Comparison of ENCODE assay signal across 20 cellular contexts in genomic region chr2:170229744-170230143, GRCh38. TPM values are rescaled to one million over a fixed set of nuclear protein-coding genes. Genes with fewer than 3 reads are reported as not detected.
DNase-seq lines count a peak whose midpoint lies in the region; ATAC-seq and TF ChIP-seq lines count a peak whose summit lies in the region.
"Had no signal": no experiment of that assay in that cellular context is flagged by ENCODE, and none has a peak within 500 bp of the region (broad histone marks: within the 10 kb centered on the region; RNA-seq: fewer than 3 reads in every experiment).

No MANE protein-coding gene starts in this region.

- intact Hi-C loops in IMR-90 (cut with micrococcal nuclease) = loop anchor here (10.0 kb wide), 3 partner anchors 265 to 775 kb away; no protein-coding TSS in a partner anchor
- intact Hi-C loops in sciatic nerve (cut with DNase I) = no loop called here
- intact Hi-C loops in tibial artery (cut with DNase I; ENCODE audit: low total_unique reads) = no loop called here

- TF ChIP-seq CTCF in IMR-90 (conservative IDR thresholded peaks at IDR 0.05; ENCODE audit: low read depth, low read length) (no peak), WI38 (IDR thresholded peaks at IDR 0.05; ENCODE audit: low read depth, low read length) (no peak), fibroblast of the aortic adventitia (IDR thresholded peaks at IDR 0.05; ENCODE audit: insufficient read depth, low read length) (no peak), tibial artery (IDR thresholded peaks at IDR 0.05) (no peak)

- no peak overlapping the region for H3K4me3 ChIP-seq in IMR-90 (ENCODE audit: insufficient read depth, low read depth, low read length)
- peak overlapping the region; percentile 12; the same call in 1 of the 2 replicates for H3K4me3 ChIP-seq in WI38 (ENCODE audit: low read depth, low read length)
- H3K4me3 ChIP-seq in fibroblast of the aortic adventitia (ENCODE audit: low read depth, low read length) = no peak overlapping the region
- no peak overlapping the region for H3K4me3 ChIP-seq in tibial artery
- H3K4me3 ChIP-seq: Peyer's patch had no signal

- H3K36me3 ChIP-seq in IMR-90 (ENCODE audit: control insufficient read depth, insufficient read depth, low read length) (no peaks in the 10 kb centered on the region), tibial artery (no peaks in the 10 kb centered on the region)
- H3K36me3 ChIP-seq: Peyer's patch had no signal

- no peak overlapping the region for H2BK15ac ChIP-seq in IMR-90 (ENCODE audit: low read depth, low read length)

- peak; percentile 40; the same call in 1 of the 2 replicates for ATAC-seq in IMR-90 (ENCODE audit: low read depth)
- ATAC-seq in sciatic nerve = peak; percentile 24
- ATAC-seq: Right ventricle myocardium inferior had no signal

- in situ Hi-C loops in IMR-90 (cut with MboI; ENCODE audit: low sequenced_read_pairs) = no loop called here

- no peak overlapping the region for H2BK120ac ChIP-seq in IMR-90 (ENCODE audit: low read depth, low read length)

- no peak overlapping the region for H2AK5ac ChIP-seq in IMR-90 (ENCODE audit: low read depth, low read length)

- no peak overlapping the region for H3K4ac ChIP-seq in IMR-90 (ENCODE audit: low read depth, low read length)

- H3K4me1 ChIP-seq in IMR-90 (ENCODE audit: control insufficient read depth, insufficient read depth, low read length) (no peaks in the 10 kb centered on the region), tibial artery (no peaks in the 10 kb centered on the region)
- H3K4me1 ChIP-seq: Peyer's patch had no signal

- no CpG with 5 or more reads among the region's 2 CpGs for WGBS in IMR-90 (ENCODE audit: extremely low coverage in 2 of 2, insufficient read length in 1 of 2), 2 experiments

- CTCF ChIA-PET in IMR-90 (lab: Yijun Ruan, JAX) = no interaction called here

- H2BK5ac ChIP-seq in IMR-90 (ENCODE audit: low read depth, low read length, poor library complexity, severe bottlenecking) = no peak overlapping the region

- H4K8ac ChIP-seq in IMR-90 (ENCODE audit: low read depth in 2 of 2, low read length in 2 of 2) = no peak overlapping the region; a peak in 1 of 4 replicates

- H3K27me3 ChIP-seq in IMR-90 (ENCODE audit: control insufficient read depth, insufficient read depth, low read length) (no peaks in the 10 kb centered on the region), tibial artery (no peaks in the 10 kb centered on the region)
- H3K27me3 ChIP-seq: Peyer's patch had no signal

- no peaks in the 10 kb centered on the region for H3K9me1 ChIP-seq in IMR-90 (ENCODE audit: insufficient read depth, low read length)

- TF ChIP-seq POLR2A in IMR-90 (IDR thresholded peaks at IDR 0.05; ENCODE audit: low read depth, low read length) = no peak

- peak overlapping the region; percentile 91; the same call in 1 of the 2 replicates for H3K4me2 ChIP-seq in IMR-90 (ENCODE audit: low read depth, low read length)

- H4K5ac ChIP-seq in IMR-90 (ENCODE audit: low read depth, low read length) = no peak overlapping the region; the same call in 1 of the 2 replicates

- no peaks in the 10 kb centered on the region for H4K20me1 ChIP-seq in IMR-90 (ENCODE audit: insufficient read depth, low read length)

- H2AK9ac ChIP-seq in IMR-90 (replicated peaks; ENCODE audit: low read depth, low read length, poor library complexity) = no peak overlapping the region

- no peak overlapping the region for H3K18ac ChIP-seq in IMR-90 (ENCODE audit: low read depth, low read length)

- dilution Hi-C loops in IMR-90 (cut with HindIII; ENCODE audit: low sequenced_read_pairs, unreplicated experiment) = no loop called here

- no peak overlapping the region for H2BK20ac ChIP-seq in IMR-90 (ENCODE audit: low read depth, low read length)

- no peak overlapping the region for H3K56ac ChIP-seq in IMR-90 (ENCODE audit: extremely low read depth, insufficient read depth, low read length)

- no peak overlapping the region for H2AFZ ChIP-seq in IMR-90 (replicated peaks; ENCODE audit: low read length, poor library complexity)

- H3K9me3 ChIP-seq in IMR-90 (ENCODE audit: control insufficient read depth, insufficient read depth, low read length) (no peaks in the 10 kb centered on the region), tibial artery (no peaks in the 10 kb centered on the region)
- H3K9me3 ChIP-seq: Peyer's patch had no signal

- no peak overlapping the region for H3K14ac ChIP-seq in IMR-90 (replicated peaks; ENCODE audit: low read depth, low read length)

- peak; percentile 5 for DNase-seq in IMR-90
- peak; percentile 20 for DNase-seq in fibroblast of the aortic adventitia (ENCODE audit: low read depth)
- no peak for DNase-seq in sciatic nerve (ENCODE audit: low spot score)
- DNase-seq in tibial artery = no peak
- DNase-seq in activated effector memory CD4-positive, alpha-beta T cell treated with Interleukin-2 at 50 U/mL for 16 hours = no peak
- DNase-seq in NK-92 treated with Interleukin-12 subunit alpha and Interleukin-12 subunit beta, amount 100 ng/mL, for 24 hours (lab: John Stamatoyannopoulos, UW) = no peak
- DNase-seq: DND-41, H7, Kasumi-1, MM.1S, NCI-H146, NCI-H2081, NCI-H2171 treated with DMSO at 0.1 percent for 48 hours, NCI-H446, NCI-H526 treated with DMSO at 0.1 percent for 48 hours, Peyer's patch had no signal

- no peak for TF ChIP-seq RAD21 in IMR-90 (IDR thresholded peaks at IDR 0.05; ENCODE audit: low read length)

- POLR2A ChIA-PET in IMR-90 (lab: Charles Lee; ENCODE audit: unreplicated experiment) = no interaction called here

- H3K23ac ChIP-seq in IMR-90 (ENCODE audit: low read depth, low read length) = no peak overlapping the region

- no peak overlapping the region for H4K91ac ChIP-seq in IMR-90 (ENCODE audit: insufficient read depth, low read depth, low read length)

- H3K79me1 ChIP-seq in IMR-90 (ENCODE audit: low read depth in 1 of 2, low read length in 2 of 2) = no peaks in the 10 kb centered on the region

- H3K27ac ChIP-seq in IMR-90 (ENCODE audit: insufficient read depth, low read length) = no peak overlapping the region
- no peak overlapping the region for H3K27ac ChIP-seq in tibial artery
- H3K27ac ChIP-seq: Peyer's patch had no signal

- no peak overlapping the region for H3K9ac ChIP-seq in IMR-90 (ENCODE audit: low read depth, low read length)

- no TSS peak for BruUV-seq in IMR-90 (replicated peaks; lab: Mats Ljungman, UMichigan)

TF ChIP-seq in IMR-90, 13 proteins besides CTCF, POLR2A, EP300 and RAD21:
- no peak for TF ChIP-seq MAZ (IDR thresholded peaks at IDR 0.05; ENCODE audit: borderline replicate concordance, low read depth, low read length)
- no peak for TF ChIP-seq SMC3 (IDR thresholded peaks at IDR 0.05; ENCODE audit: low read depth, low read length)
- no peak for TF ChIP-seq BHLHE40 (IDR thresholded peaks at IDR 0.05; ENCODE audit: low read depth, low read length)
- no peak for TF ChIP-seq CEBPB (IDR thresholded peaks at IDR 0.05; ENCODE audit: low read depth, low read length)
- TF ChIP-seq RCOR1 (IDR thresholded peaks at IDR 0.05; ENCODE audit: insufficient replicate concordance, low read length) = no peak
- no peak for TF ChIP-seq RFX5 (IDR thresholded peaks at IDR 0.05; ENCODE audit: low read depth, low read length)
- TF ChIP-seq FOS (IDR thresholded peaks at IDR 0.05; ENCODE audit: low read depth, low read length) = no peak
- no peak for TF ChIP-seq MAFK (IDR thresholded peaks at IDR 0.05; ENCODE audit: low read depth, low read length)
- TF ChIP-seq, protein P1, sequence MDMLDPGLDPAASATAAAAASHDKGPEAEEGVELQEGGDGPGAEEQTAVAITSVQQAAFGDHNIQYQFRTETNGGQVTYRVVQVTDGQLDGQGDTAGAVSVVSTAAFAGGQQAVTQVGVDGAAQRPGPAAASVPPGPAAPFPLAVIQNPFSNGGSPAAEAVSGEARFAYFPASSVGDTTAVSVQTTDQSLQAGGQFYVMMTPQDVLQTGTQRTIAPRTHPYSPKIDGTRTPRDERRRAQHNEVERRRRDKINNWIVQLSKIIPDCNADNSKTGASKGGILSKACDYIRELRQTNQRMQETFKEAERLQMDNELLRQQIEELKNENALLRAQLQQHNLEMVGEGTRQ (IDR thresholded peaks at IDR 0.05; ENCODE audit: low read depth, low read length) = no peak
- TF ChIP-seq CHD1 (IDR thresholded peaks at IDR 0.05; ENCODE audit: low read depth, low read length) = no peak

RNA-seq across cellular contexts. Expression of gene MYO3B, which starts 51.8 kb away (rescaled TPM):
- total RNA-seq in IMR-90 (2012; rRNA removed) = not detected in 2 replicates
- polyA plus RNA-seq in IMR-90 (2012; rRNA removed) = 0.02 TPM in 1 of 2 replicates, not detected in the other
- not detected in 2 replicates for polyA plus RNA-seq in IMR-90 (2012; cell fraction: cytosol; rRNA removed)
- 0.02 TPM in 1 of 2 replicates, not detected in the other for polyA plus RNA-seq in IMR-90 (2012; cell fraction: nucleus; rRNA removed; ENCODE audit: low replicate concordance)
- total RNA-seq in fibroblast of the aortic adventitia (ENCODE audit: low replicate concordance) = 0.09 and 0.33 TPM in 2 replicates
- 0.13 TPM for total RNA-seq in sciatic nerve
- total RNA-seq: HT-29, Peyer's patch, Right ventricle myocardium inferior had no signal
- polyA plus RNA-seq: CD14-positive monocyte had no signal

Comparison
In these comparisons a context has a peak if more than half of its experiments do, and no peak if none do; other contexts are left out.
1. DNase-seq: peak in IMR-90 (single experiment) and fibroblast of the aortic adventitia (single experiment); none in sciatic nerve (single experiment), tibial artery (0 of 2), activated effector memory CD4-positive, alpha-beta T cell treated with Interleukin-2 at 50 U/mL for 16 hours (single experiment) and NK-92 treated with Interleukin-12 subunit alpha and Interleukin-12 subunit beta, amount 100 ng/mL, for 24 hours (single experiment).